ENCODE assay signal across 8 cellular contexts in genomic region chr10:4656576-4657194, GRCh38.
DNase-seq lines count a peak whose midpoint lies in the region; ATAC-seq, FAIRE-seq and TF ChIP-seq lines count a peak whose summit lies in the region.

No MANE protein-coding gene starts in this region.

- TF ChIP-seq POLR2A in H1 (IDR thresholded peaks at IDR 0.05; ENCODE audit: control extremely low read depth in 1 of 2, low read depth in 2 of 2, low read length in 2 of 2) (no peak), GM12892 (IDR thresholded peaks at IDR 0.05; ENCODE audit: low read depth, low read length) (no peak)

- no peak overlapping the region for H3K27ac Mint-ChIP-seq in WTC11
- no peak overlapping the region for H3K27ac Mint-ChIP-seq in mesothelial cell of epicardium

- no peak for TF ChIP-seq EP300 in H1 (IDR thresholded peaks at IDR 0.05; ENCODE audit: borderline replicate concordance in 1 of 2, low read depth in 2 of 2, low read length in 2 of 2)

- peak; percentile 69 for FAIRE-seq in H1 (lab: Jason Lieb, UNC)
- no peak for FAIRE-seq in GM12892 (lab: Jason Lieb, UNC)

- no peak overlapping the region for H4K91ac ChIP-seq in H1 (replicated peaks; ENCODE audit: insufficient read length, low read length)

- no peaks in the 10 kb centered on the region for H3K23me2 ChIP-seq in H1 (ENCODE audit: low read depth, low read length)

- peaks cover 0 to 2% (median 0%) of the 10 kb centered on the region in 4 experiments; a peak in 1 of 7 replicates for H3K4me1 ChIP-seq in H1 (replicated peaks in 1 of 4; ENCODE audit: control insufficient read depth in 3 of 4, insufficient read depth in 4 of 4, low read length in 3 of 4)

- no peak overlapping the region for H2BK12ac ChIP-seq in H1 (ENCODE audit: low read depth, low read length)

- H3K4me2 ChIP-seq in H1 (ENCODE audit: insufficient read depth in 1 of 2, low read depth in 2 of 2, low read length in 2 of 2): no peak overlapping the region

- H3K27ac ChIP-seq in H1 (ENCODE audit: low read depth, low read length): no peak overlapping the region

- H3K4me3 ChIP-seq in H1 (ENCODE audit: extremely low read depth in 1 of 4, insufficient read depth in 2 of 4, low read depth in 3 of 4, low read length in 4 of 4): no peak overlapping the region

- H2BK15ac ChIP-seq in H1 (ENCODE audit: low read length): no peak overlapping the region

- no peak overlapping the region for H4K5ac ChIP-seq in H1 (ENCODE audit: insufficient read length, low read depth, low read length)

- CTCF ChIA-PET in WTC11 (lab: Charles Lee) (interaction anchor here (0.6 to 1.0 kb wide), 10 partner anchors 13 to 265 kb away, joined by 3 read pairs; no protein-coding TSS in a partner anchor), H1 (lab: Charles Lee; ENCODE audit: partially characterized antibody) (interaction anchor here (0.6 to 2.7 kb wide), 33 partner anchors 8 to 1463 kb away, joined by 3 to 16 read pairs (median 3); no protein-coding TSS in a partner anchor)

- H3K79me2 ChIP-seq in H1 (ENCODE audit: control insufficient read depth in 1 of 2, insufficient read depth in 2 of 2, low read length in 2 of 2): no peaks in the 10 kb centered on the region

- H3K4me3 Mint-ChIP-seq in WTC11 (no peak overlapping the region), mesothelial cell of epicardium (no peak overlapping the region)

- TF ChIP-seq CTCF in WTC11 (IDR thresholded peaks at IDR 0.05) (peak; percentile 85), H1 (IDR thresholded peaks at IDR 0.05; ENCODE audit: control extremely low read depth in 1 of 3, insufficient read depth in 1 of 3, low read depth in 1 of 3, low read length in 3 of 3) (peak; percentile 54 to 81 (median 70)), mesothelial cell of epicardium (IDR thresholded peaks at IDR 0.05; ENCODE audit: unreplicated experiment) (peak; percentile 85)

- no peak overlapping the region for H4K8ac ChIP-seq in H1 (ENCODE audit: extremely low read depth, insufficient read depth, low read length)

- H2BK120ac ChIP-seq in H1 (replicated peaks; ENCODE audit: low read depth, low read length): no peak overlapping the region

- H2AK5ac ChIP-seq in H1 (ENCODE audit: low read depth, low read length): no peak overlapping the region

- no peak overlapping the region for H3K56ac ChIP-seq in H1 (replicated peaks; ENCODE audit: insufficient read length, low read depth, low read length)

- H3K9me3 ChIP-seq in H1 (ENCODE audit: insufficient read depth in 2 of 2, low read depth in 1 of 2, low read length in 1 of 2): no peaks in the 10 kb centered on the region

- peaks cover 10% of the 10 kb centered on the region for H3K27me3 Mint-ChIP-seq in WTC11 (ENCODE audit: low read depth)
- H3K27me3 Mint-ChIP-seq in mesothelial cell of epicardium (ENCODE audit: low read depth): no peaks in the 10 kb centered on the region

- WGBS in H1 (ENCODE audit: extremely low coverage in 1 of 2, insufficient coverage in 1 of 2, insufficient read length in 1 of 2, insufficient replicate concordance in 2 of 2, low coverage in 1 of 2, low lambda C conversion rate in 2 of 2, missing lambda C conversion rate in 1 of 2), 2 experiments: 25% methylated on average over 7 of the region's 7 CpGs; no CpG with 5 or more reads in 1 of the 2 experiments

- no peak overlapping the region for H3K23ac ChIP-seq in H1 (ENCODE audit: insufficient read length)

- H3K79me1 ChIP-seq in H1 (ENCODE audit: low read depth, low read length): no peaks in the 10 kb centered on the region

- no peak overlapping the region for H2AFZ ChIP-seq in H1 (ENCODE audit: low read length)

- H3K9me3 Mint-ChIP-seq in WTC11 (no peaks in the 10 kb centered on the region), mesothelial cell of epicardium (no peaks in the 10 kb centered on the region)

- H3K36me3 Mint-ChIP-seq in WTC11 (no peaks in the 10 kb centered on the region), mesothelial cell of epicardium (no peaks in the 10 kb centered on the region)

- no peaks in the 10 kb centered on the region for H3K36me3 ChIP-seq in H1 (ENCODE audit: control insufficient read depth in 2 of 4, insufficient read depth in 4 of 4, low read length in 3 of 4)

- ATAC-seq in activated CD4-positive, CD25-positive, alpha-beta regulatory T cell treated with anti-CD3 and anti-CD28 coated beads, Interleukin-2, amount 50 U/mL, for 24 hours: no peak
- peak; percentile 75 for ATAC-seq in WTC11

- no peaks in the 10 kb centered on the region for H4K20me1 ChIP-seq in H1 (replicated peaks in 1 of 2; ENCODE audit: control insufficient read depth in 1 of 2, insufficient read depth in 2 of 2, low read length in 2 of 2)

- H2BK5ac ChIP-seq in H1 (ENCODE audit: low read depth, low read length): no peak overlapping the region

- no peak overlapping the region for H3K4ac ChIP-seq in H1 (replicated peaks; ENCODE audit: insufficient read length, low read depth, low read length)

- no peak overlapping the region for H3K18ac ChIP-seq in H1 (ENCODE audit: extremely low read depth, low read length)

- peak; percentile 23 for DNase-seq in activated CD4-positive, CD25-positive, alpha-beta regulatory T cell treated with anti-CD3 and anti-CD28 coated beads, Interleukin-2, amount 50 U/mL, for 16 hours (ENCODE audit: low read depth, low spot score)
- DNase-seq in NCI-H1092 treated with DMSO at 0.1 percent for 48 hours (lab: John Stamatoyannopoulos, UW): peak; percentile 63
- DNase-seq in WTC11 (ENCODE audit: low spot score): peak; percentile 44
- no peak for DNase-seq in H1 (ENCODE audit: low read depth in 1 of 2, low spot score in 2 of 2)
- peak in 1 of 2 experiments; percentile 57 for DNase-seq in mesothelial cell of epicardium (ENCODE audit: low spot score in 2 of 2, unreplicated experiment in 2 of 2)
- peak; percentile 83 for DNase-seq in superior temporal gyrus (ENCODE audit: extremely low spot score)
- no peak for DNase-seq in GM12892 (ENCODE audit: insufficient read length)

- peak; percentile 88 to 91 for TF ChIP-seq RAD21 in H1 (IDR thresholded peaks at IDR 0.05 in 1 of 2, conservative IDR thresholded peaks at IDR 0.05 in 1 of 2; ENCODE audit: low read depth in 2 of 2, low read length in 2 of 2)

- no peak overlapping the region for H3K9ac ChIP-seq in H1 (replicated peaks in 1 of 4; ENCODE audit: extremely low read depth in 1 of 4, low read depth in 3 of 4, low read length in 3 of 4)

- H2BK20ac ChIP-seq in H1 (ENCODE audit: low read length): no peak overlapping the region

- POLR2A ChIA-PET in WTC11 (lab: Charles Lee): no interaction called here
- POLR2A ChIA-PET in H1 (lab: Charles Lee; ENCODE audit: partially characterized antibody): no interaction called here

- H3K14ac ChIP-seq in H1 (ENCODE audit: insufficient read length): no peak overlapping the region

- peaks cover 20% of the 10 kb centered on the region for H3K4me1 Mint-ChIP-seq in WTC11
- H3K4me1 Mint-ChIP-seq in mesothelial cell of epicardium: peaks cover 20% of the 10 kb centered on the region

- no peaks in the 10 kb centered on the region; a peak in 2 of 7 replicates for H3K27me3 ChIP-seq in H1 (replicated peaks in 1 of 4; ENCODE audit: control insufficient read depth in 3 of 4, extremely low read depth in 1 of 4, insufficient read depth in 3 of 4, low read length in 3 of 4)

TF ChIP-seq in WTC11, 78 proteins besides CTCF, POLR2A, EP300 and RAD21:
- TF ChIP-seq MAX (CRISPR knock-in tag; IDR thresholded peaks at IDR 0.05) (no peak), GTF2I (CRISPR knock-in tag; conservative IDR thresholded peaks at IDR 0.05) (no peak), ZNF423 (CRISPR knock-in tag; IDR thresholded peaks at IDR 0.05) (no peak)

TF ChIP-seq in H1, 55 proteins besides CTCF, POLR2A, EP300 and RAD21:
- TF ChIP-seq KDM1A (IDR thresholded peaks at IDR 0.05; ENCODE audit: borderline replicate concordance, low read length) (no peak), CBX5 (IDR thresholded peaks at IDR 0.05; ENCODE audit: low read depth, low read length) (no peak), JUN (IDR thresholded peaks at IDR 0.05; ENCODE audit: low read depth, low read length) (no peak), SIN3A (conservative IDR thresholded peaks at IDR 0.05 in 1 of 2, IDR thresholded peaks at IDR 0.05 in 1 of 2; ENCODE audit: low read depth in 1 of 2, low read length in 2 of 2) (no peak), ASH2L (IDR thresholded peaks at IDR 0.05; ENCODE audit: low read length) (no peak), CBX8 (IDR thresholded peaks at IDR 0.05; ENCODE audit: borderline replicate concordance, low read depth, low read length) (no peak), EGR1 (IDR thresholded peaks at IDR 0.05; ENCODE audit: borderline replicate concordance, low read depth, low read length) (no peak), POLR2AphosphoS5 (IDR thresholded peaks at IDR 0.05; ENCODE audit: low read depth, low read length) (no peak), POU5F1 (IDR thresholded peaks at IDR 0.05; ENCODE audit: low read depth, low read length) (no peak), TBP (IDR thresholded peaks at IDR 0.05; ENCODE audit: low read depth, low read length) (no peak), TAF7 (optimal IDR thresholded peaks at IDR 0.05; ENCODE audit: borderline replicate concordance, low read depth, low read length) (no peak), SIX5 (IDR thresholded peaks at IDR 0.05; ENCODE audit: low read depth, low read length) (no peak), SUZ12 (IDR thresholded peaks at IDR 0.05; ENCODE audit: low read length) (no peak), TAF1 (IDR thresholded peaks at IDR 0.05; ENCODE audit: low read depth, low read length) (no peak), BACH1 (IDR thresholded peaks at IDR 0.05; ENCODE audit: low read length) (no peak)

Comparison
In these comparisons a context has a peak if more than half of its experiments do, and no peak if none do; other contexts are left out.
1. DNase-seq: peak in activated CD4-positive, CD25-positive, alpha-beta regulatory T cell treated with anti-CD3 and anti-CD28 coated beads, Interleukin-2, amount 50 U/mL, for 16 hours (single experiment), NCI-H1092 treated with DMSO at 0.1 percent for 48 hours (single experiment), WTC11 (single experiment) and superior temporal gyrus (single experiment); none in H1 (0 of 2) and GM12892 (single experiment).
2. Peak in every context shown above with its lines, with median percentiles within 50 percentile points of each other: CTCF ChIP-seq.